In the genomic region with DNA sequence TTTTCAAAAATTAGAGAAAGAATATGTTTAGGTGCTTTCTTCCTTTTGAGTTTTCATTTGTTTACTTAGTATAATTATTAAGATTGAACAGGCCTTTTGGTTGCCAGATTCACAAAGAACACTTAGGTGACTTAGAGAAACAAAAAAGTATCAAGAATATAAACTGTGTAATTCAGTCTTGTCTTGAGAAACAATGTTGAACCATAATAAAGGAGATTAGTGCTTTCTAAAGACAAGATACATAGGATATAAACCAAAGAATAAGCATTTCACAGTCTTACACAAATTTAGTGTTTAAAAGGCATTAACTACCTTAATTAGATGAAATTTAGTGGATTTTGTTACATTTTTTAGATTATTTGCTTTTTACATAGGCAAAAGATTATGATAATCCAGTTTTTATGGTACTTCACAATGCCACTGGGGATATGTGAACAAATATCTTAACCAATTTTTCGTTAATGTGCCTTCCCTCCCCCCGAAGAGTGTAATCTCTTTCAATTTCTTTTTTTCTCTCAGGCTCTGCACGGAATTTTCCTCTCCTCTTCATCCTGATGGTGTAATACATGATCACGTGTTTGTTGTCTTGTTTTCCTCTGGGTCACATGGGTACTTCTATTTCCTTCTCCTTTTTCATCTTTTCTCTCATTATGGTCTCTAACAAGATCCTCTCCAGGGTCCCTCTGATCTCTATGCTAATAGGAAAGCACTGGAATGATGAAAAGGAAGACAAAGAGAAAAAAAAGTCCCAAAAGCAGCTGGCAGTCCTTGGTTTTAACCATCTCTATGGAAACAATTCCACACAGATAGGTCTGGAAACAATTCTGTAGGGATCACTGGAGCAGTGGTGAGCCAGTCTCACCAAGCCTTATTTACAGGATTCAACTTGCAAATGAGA, we compare ENCODE assay signal across 8 cellular contexts. TPM values are rescaled to one million over a fixed set of nuclear protein-coding genes. Genes with fewer than 3 reads are reported as not detected.
DNase-seq lines count a peak whose midpoint lies in the region; ATAC-seq and TF ChIP-seq lines count a peak whose summit lies in the region.

No MANE protein-coding gene starts in this region.

- no peak for TF ChIP-seq CTCF in body of pancreas (IDR thresholded peaks at IDR 0.05)

- peaks cover 28% of the 10 kb centered on the region for H3K4me1 Mint-ChIP-seq in activated naive CD4-positive, alpha-beta T cell treated with anti-CD3 and anti-CD28 coated beads, Interleukin-2, amount 50 U/mL, for 24 hours

- H3K4me3 ChIP-seq in body of pancreas: no peak overlapping the region
- peak overlapping the region; percentile 14 for H3K4me3 ChIP-seq in thymus (ENCODE audit: low read length)

- intact Hi-C loops in body of pancreas (cut with DNase I): no loop called here

- peak overlapping the region; percentile 89 for H3K27ac Mint-ChIP-seq in activated naive CD4-positive, alpha-beta T cell treated with anti-CD3 and anti-CD28 coated beads, Interleukin-2, amount 50 U/mL, for 24 hours

- ATAC-seq in body of pancreas: no peak
- no peak for ATAC-seq in HG02610 (IDR thresholded peaks at IDR 0.05; ENCODE audit: unreplicated experiment)

- H3K36me3 ChIP-seq in body of pancreas (replicated peaks in 1 of 2; ENCODE audit: insufficient read depth in 1 of 2, low read depth in 2 of 2) (no peaks in the 10 kb centered on the region), thymus (ENCODE audit: control insufficient read depth, insufficient read depth) (no peaks in the 10 kb centered on the region)

- H3K4me3 Mint-ChIP-seq in activated naive CD4-positive, alpha-beta T cell treated with anti-CD3 and anti-CD28 coated beads, Interleukin-2, amount 50 U/mL, for 24 hours: peak overlapping the region; percentile 71

- WGBS in body of pancreas, 2 donors: 32 to 39% methylated on average over 4 of the region's 4 CpGs
- WGBS in thymus: 4% methylated on average over 4 of the region's 4 CpGs

- H3K27me3 Mint-ChIP-seq in activated naive CD4-positive, alpha-beta T cell treated with anti-CD3 and anti-CD28 coated beads, Interleukin-2, amount 50 U/mL, for 24 hours: no peaks in the 10 kb centered on the region

- H3K9me3 ChIP-seq in body of pancreas: no peaks in the 10 kb centered on the region
- no peaks in the 10 kb centered on the region for H3K9me3 ChIP-seq in thymus (ENCODE audit: control insufficient read depth)

- H3K36me3 Mint-ChIP-seq in activated naive CD4-positive, alpha-beta T cell treated with anti-CD3 and anti-CD28 coated beads, Interleukin-2, amount 50 U/mL, for 24 hours: peaks cover 5% of the 10 kb centered on the region

- TF ChIP-seq POLR2A in body of pancreas (IDR thresholded peaks at IDR 0.05): no peak

- no peak for DNase-seq in activated naive CD4-positive, alpha-beta T cell treated with anti-CD3 and anti-CD28 coated beads, Interleukin-2, amount 50 U/mL, for 16 hours
- peak; percentile 28 for DNase-seq in NCI-H446 treated with DMSO at 0.1 percent for 48 hours (lab: John Stamatoyannopoulos, UW)
- peak in 1 of 4 donors; percentile 13 for DNase-seq in body of pancreas
- DNase-seq in activated CD4-positive, CD25-positive, alpha-beta regulatory T cell treated with anti-CD3 and anti-CD28 coated beads, Interleukin-2, amount 50 U/mL, for 72 hours: no peak

- H3K27me3 ChIP-seq in body of pancreas (no peaks in the 10 kb centered on the region), layer of hippocampus (ENCODE audit: control insufficient read depth, insufficient read depth, low read length) (no peaks in the 10 kb centered on the region), thymus (ENCODE audit: control insufficient read depth, insufficient read depth) (no peaks in the 10 kb centered on the region)

- no peaks in the 10 kb centered on the region for H3K9me3 Mint-ChIP-seq in activated naive CD4-positive, alpha-beta T cell treated with anti-CD3 and anti-CD28 coated beads, Interleukin-2, amount 50 U/mL, for 24 hours

- H3K4me1 ChIP-seq in body of pancreas: peaks cover 23% of the 10 kb centered on the region
- H3K4me1 ChIP-seq in thymus (ENCODE audit: control insufficient read depth, insufficient read depth, low read length): peaks cover 6% of the 10 kb centered on the region

- H3K27ac ChIP-seq in body of pancreas (peak overlapping the region in 3 of 4 donors; percentile 22 to 68 (median 53)), layer of hippocampus (ENCODE audit: low read depth, low read length) (peak overlapping the region; percentile 99), thymus (ENCODE audit: low read depth) (no peak overlapping the region)

RNA-seq across cellular contexts. Expression of gene HNRNPH3, which starts 3.7 kb away (rescaled TPM):
- total RNA-seq in body of pancreas: 10 to 100 TPM; 24.1 to 27.7 TPM
- polyA plus RNA-seq in thymus: 212 TPM

RNA-seq across cellular contexts. Expression of gene PBLD, which starts 4.6 kb away (rescaled TPM):
- 10 to 100 TPM; 32.2 to 41.2 TPM for total RNA-seq in body of pancreas
- 2.5 TPM for polyA plus RNA-seq in thymus
